20 cellular contexts compared by ENCODE assay signal in the genomic region with DNA sequence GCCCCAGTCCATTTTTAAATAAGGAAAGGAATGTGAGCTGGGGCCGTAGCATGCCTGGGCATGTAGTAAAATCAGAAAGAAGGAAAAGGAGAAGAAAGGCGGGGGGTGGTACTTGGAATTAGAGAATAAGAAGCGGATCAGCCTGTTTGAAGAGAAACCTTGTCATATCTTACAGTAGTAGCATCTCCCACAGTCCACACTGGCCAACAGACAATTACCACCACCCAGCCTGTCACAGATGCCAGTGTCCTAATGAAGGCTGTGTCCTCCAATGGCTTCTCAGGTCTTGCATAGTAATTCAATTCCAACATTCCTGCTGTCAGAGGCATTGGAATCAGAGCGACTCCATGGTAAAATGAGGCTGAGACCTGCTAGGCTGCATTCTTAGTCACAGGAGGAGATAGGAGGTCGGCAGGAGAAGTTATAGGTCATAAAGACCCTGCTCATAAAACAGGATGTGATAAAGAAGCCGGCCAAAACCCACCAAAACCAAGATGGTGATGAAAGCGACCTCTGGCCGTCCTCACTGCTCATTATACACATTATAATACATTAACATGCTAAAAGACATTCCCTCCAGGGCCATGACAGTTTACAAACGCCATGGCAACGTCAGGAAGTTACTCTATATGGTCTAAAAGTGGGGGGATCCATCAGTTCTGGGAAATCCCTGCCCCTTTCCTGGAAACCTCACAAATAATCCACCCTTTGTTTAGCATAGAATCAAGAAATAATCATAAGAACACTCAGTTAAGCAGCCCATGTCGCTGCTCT. TPM values are rescaled to one million over a fixed set of nuclear protein-coding genes. Genes with fewer than 3 reads are reported as not detected.
DNase-seq lines count a peak whose midpoint lies in the region; ATAC-seq, FAIRE-seq and TF ChIP-seq lines count a peak whose summit lies in the region.
"Had no signal": no experiment of that assay in that cellular context is flagged by ENCODE, and none has a peak within 500 bp of the region (broad histone marks: within the 10 kb centered on the region; RNA-seq: fewer than 3 reads in every experiment).

No MANE protein-coding gene starts in this region.

- BruUV-seq in K562 (replicated peaks; lab: Mats Ljungman, UMichigan): no TSS peak

- H3K9me3 ChIP-seq in K562 (replicated peaks; ENCODE audit: control insufficient read depth, insufficient read depth, low read depth, low read length) (no peaks in the 10 kb centered on the region), smooth muscle cell (replicated peaks; ENCODE audit: low read depth) (no peaks in the 10 kb centered on the region)

- H4K20me1 ChIP-seq in K562 (replicated peaks; ENCODE audit: control insufficient read depth, insufficient read depth, low read length) (no peaks in the 10 kb centered on the region), smooth muscle cell (ENCODE audit: low read depth) (no peaks in the 10 kb centered on the region)

- peak; percentile 12 for DNase-seq in activated CD8-positive, alpha-beta memory T cell treated with anti-CD3 and anti-CD28 coated beads, Interleukin-2, amount 50 U/mL, for 48 hours
- DNase-seq in activated CD8-positive, alpha-beta memory T cell treated with anti-CD3 and anti-CD28 coated beads, Interleukin-2, amount 50 U/mL, for 4 hours: no peak
- peak in 1 of 4 experiments; percentile 19 for DNase-seq in K562 (ENCODE audit: extremely low read depth in 1 of 4, low spot score in 3 of 4)
- peak; percentile 17 for DNase-seq in left kidney (ENCODE audit: low read depth, low spot score)
- no peak for DNase-seq in smooth muscle cell (lab: John Stamatoyannopoulos, UW; ENCODE audit: unreplicated experiment)
- no peak for DNase-seq in HCEC 1CT
- no peak for DNase-seq in RPMI8226
- DNase-seq in SIG-M5 treated with dmso at 0.1 percent for 504 hours (lab: John Stamatoyannopoulos, UW; ENCODE audit: unreplicated experiment): no peak
- DNase-seq: activated CD4-positive, alpha-beta T cell treated with anti-CD3 and anti-CD28 coated beads, Interleukin-2, amount 50 U/mL, for 1 hour; activated naive CD4-positive, alpha-beta T cell treated with anti-CD3 and anti-CD28 coated beads, Interleukin-2, amount 10 ng/mL, durations not matched to agents 7 days and 5 days; activated T-cell treated with anti-CD3 and anti-CD28 coated beads, Interleukin-2, amount 50 U/mL, for 1 hour; anterior cingulate cortex; Calu3; effector memory CD4-positive, alpha-beta T cell; GOT3; NCI-H1930; NCI-H345; T-cell had no signal

- H3K4me2 ChIP-seq in K562 (ENCODE audit: insufficient read depth, low read length): peak overlapping the region; percentile 28; the same call in 1 of the 2 replicates
- H3K4me2 ChIP-seq in smooth muscle cell: no peak overlapping the region

- CTCF ChIA-PET in K562 (lab: Yijun Ruan, JAX; ENCODE audit: low intra/inter-chr PET ratio): no interaction called here

- no peak; the same call in 2 of the 3 replicates for ATAC-seq in K562
- ATAC-seq: T-cell had no signal

- no peak for TF ChIP-seq POLR2A in K562 (conservative IDR thresholded peaks at IDR 0.05)

- H3K27ac ChIP-seq in K562 (ENCODE audit: extremely low read depth, low read depth, low read length): peak overlapping the region; percentile 34; the same call in 1 of the 3 replicates
- no peak overlapping the region for H3K27ac ChIP-seq in smooth muscle cell (ENCODE audit: low read depth)

- H3K79me2 ChIP-seq in K562 (ENCODE audit: control insufficient read depth, insufficient read depth, low read length): no peaks in the 10 kb centered on the region
- H3K79me2 ChIP-seq in smooth muscle cell (ENCODE audit: low read depth): no peaks in the 10 kb centered on the region

- H3K4me1 ChIP-seq in K562 (replicated peaks in 1 of 2; ENCODE audit: control insufficient read depth in 2 of 2, insufficient read depth in 2 of 2, low read length in 2 of 2) (peaks cover 0 to 14% of the 10 kb centered on the region in 2 experiments; a peak in 2 of 5 replicates), smooth muscle cell (ENCODE audit: low read depth) (no peaks in the 10 kb centered on the region)

- intact Hi-C loops in K562 (cut with micrococcal nuclease): no loop called here

- H3K4me3 ChIP-seq in K562: no peak overlapping the region
- H3K4me3 ChIP-seq in smooth muscle cell: no peak overlapping the region

- no peak for TF ChIP-seq RAD21 in K562 (CRISPR knock-in tag; conservative IDR thresholded peaks at IDR 0.05 in 1 of 2, IDR thresholded peaks at IDR 0.05 in 1 of 2)

- 38% methylated on average over 10 of the region's 11 CpGs for WGBS in K562 (ENCODE audit: insufficient coverage, low coverage, missing lambda C conversion rate)
- WGBS in smooth muscle cell (ENCODE audit: low lambda C conversion rate): 53% methylated on average over 11 of the region's 11 CpGs

- H2AFZ ChIP-seq in K562 (ENCODE audit: low read depth, low read length) (peak overlapping the region; percentile 84), smooth muscle cell (ENCODE audit: low read depth) (peak overlapping the region; percentile 79)

- POLR2A ChIA-PET in K562 (lab: Yijun Ruan, JAX): no interaction called here

- in situ Hi-C loops in K562 (cut with MboI): loop anchor here (5.0 kb wide), 1 partner anchor 125 kb away; no protein-coding TSS in a partner anchor

- H3K9me1 ChIP-seq in K562 (ENCODE audit: control insufficient read depth, insufficient read depth, low read length): no peaks in the 10 kb centered on the region

- H3F3A ChIP-seq in smooth muscle cell (ENCODE audit: low read depth): no peaks in the 10 kb centered on the region

- no peaks in the 10 kb centered on the region for H3K27me3 ChIP-seq in K562 (ENCODE audit: control insufficient read depth in 2 of 2, insufficient read depth in 2 of 2, low read length in 2 of 2)
- no peaks in the 10 kb centered on the region for H3K27me3 ChIP-seq in smooth muscle cell (ENCODE audit: low read depth)

- no peak for FAIRE-seq in K562 (lab: Jason Lieb, UNC)
- FAIRE-seq: A204.1, urothelium cell line had no signal

- H3K36me3 ChIP-seq in K562 (ENCODE audit: control insufficient read depth, insufficient read depth, low read length) (no peaks in the 10 kb centered on the region), smooth muscle cell (ENCODE audit: low read depth) (no peaks in the 10 kb centered on the region)

- no peak for TF ChIP-seq CTCF in K562 (IDR thresholded peaks at IDR 0.05 in 2 of 3, conservative IDR thresholded peaks at IDR 0.05 in 1 of 3; ENCODE audit: insufficient read depth in 2 of 3, low read depth in 1 of 3, low read length in 3 of 3)
- no peak for TF ChIP-seq CTCF in smooth muscle cell (IDR thresholded peaks at IDR 0.05; ENCODE audit: borderline replicate concordance, insufficient read depth, poor library complexity, severe bottlenecking)

- TF ChIP-seq EP300 in K562 (IDR thresholded peaks at IDR 0.05; ENCODE audit: low read length): no peak

- H3K9ac ChIP-seq in K562 (ENCODE audit: insufficient read depth in 1 of 2, low read depth in 2 of 2, low read length in 2 of 2) (0 out of 4 replicates have a peak overlapping the region, but pooled peaks of 1 of the 2 experiments have one; percentile 12), smooth muscle cell (ENCODE audit: low read depth) (no peak overlapping the region)

TF ChIP-seq in K562, 482 proteins besides CTCF, POLR2A, EP300 and RAD21 (continues in another document):
- TF ChIP-seq CHD2 (IDR thresholded peaks at IDR 0.05; ENCODE audit: low read depth, low read length) (no peak), RFX1 (IDR thresholded peaks at IDR 0.05) (peak; percentile 63)

RNA-seq across cellular contexts. Expression of a gene that starts 9.5 kb away (rescaled TPM):
- total RNA-seq in K562 (2011; cell fraction: chromatin; rRNA removed; ENCODE audit: low replicate concordance): 44.9 and 127 TPM in 2 replicates
- total RNA-seq in K562 (2011; cell fraction: nucleolus; rRNA removed): 19.7 and 25.9 TPM in 2 replicates
- total RNA-seq in K562 (2011; cell fraction: nucleoplasm; rRNA removed): 38.6 and 44.4 TPM in 2 replicates
- 5.3 and 5.8 TPM in 2 replicates for total RNA-seq in K562 (2014; rRNA removed)
- total RNA-seq in K562 (2014; rRNA removed; fragmentation: Illumina TruSeq; extraction: Trizol): 13.6 and 15.0 TPM in 2 replicates
- total RNA-seq in K562 (2015; rRNA removed; fragmentation: Illumina TruSeq; extraction: Trizol): 10.3 and 12.0 TPM in 2 replicates
- total RNA-seq in K562 (2021): 13.8 and 14.4 TPM in 2 replicates
- polyA plus RNA-seq in K562 (2011; rRNA removed): 20.3 and 21.1 TPM in 2 replicates
- 5.6 and 10.4 TPM in 2 replicates for polyA plus RNA-seq in K562 (2011; cell fraction: cytosol; rRNA removed)
- 23.1 and 29.8 TPM in 2 replicates for polyA plus RNA-seq in K562 (2011; cell fraction: nucleus; rRNA removed)
- 5.3 and 7.3 TPM in 2 replicates for polyA plus RNA-seq in K562 (2012)
- 8.2 and 9.0 TPM in 2 replicates for polyA plus RNA-seq in K562 (2014; fragmentation: Illumina TruSeq; extraction: Trizol)
- polyA plus RNA-seq in K562 (2014; fragmentation: Nextera tagmentation; extraction: Ambion mirVana): 1 to 10 TPM; 4.0 to 4.3 TPM
- 8.0 and 8.6 TPM in 2 replicates for polyA plus RNA-seq in K562 (2014; rRNA removed)
- 39.6 and 42.2 TPM in 2 replicates for polyA minus RNA-seq in K562 (2011; rRNA and poly(A)+ RNA removed)
- polyA minus RNA-seq in K562 (2011; cell fraction: cytosol; rRNA and poly(A)+ RNA removed): 8.7 and 10.1 TPM in 2 replicates
- 13.3 and 20.7 TPM in 2 replicates for polyA minus RNA-seq in K562 (2011; cell fraction: nucleus; rRNA and poly(A)+ RNA removed)
- 28.4 and 28.6 TPM in 2 replicates for total RNA-seq in smooth muscle cell
- polyA plus RNA-seq in smooth muscle cell: 23.7 and 28.0 TPM in 2 replicates

RNA-seq across cellular contexts. Expression of a gene that starts 22.0 kb away (rescaled TPM):
- total RNA-seq in K562 (2011; cell fraction: chromatin; rRNA removed; ENCODE audit: low replicate concordance): 25.1 and 47.5 TPM in 2 replicates
- 16.7 and 20.8 TPM in 2 replicates for total RNA-seq in K562 (2011; cell fraction: nucleolus; rRNA removed)
- 24.7 and 52.7 TPM in 2 replicates for total RNA-seq in K562 (2011; cell fraction: nucleoplasm; rRNA removed)
- total RNA-seq in K562 (2014; rRNA removed) (18.1 and 18.2 TPM in 2 replicates), K562 (2014; rRNA removed; fragmentation: Illumina TruSeq; extraction: Trizol) (18.1 and 25.5 TPM in 2 replicates), K562 (2015; rRNA removed; fragmentation: Illumina TruSeq; extraction: Trizol) (19.6 and 20.3 TPM in 2 replicates), K562 (2021) (18.4 and 22.6 TPM in 2 replicates), smooth muscle cell (72.0 and 96.0 TPM in 2 replicates)
- polyA plus RNA-seq in K562 (2011; rRNA removed) (5.7 and 9.0 TPM in 2 replicates), K562 (2014; fragmentation: Illumina TruSeq; extraction: Trizol) (13.9 and 14.7 TPM in 2 replicates), K562 (2014; fragmentation: Nextera tagmentation; extraction: Ambion mirVana) (1 to 10 TPM; 2.4 to 3.0 TPM), K562 (2014; rRNA removed) (11.5 TPM in 2 replicates), smooth muscle cell (20.0 and 31.3 TPM in 2 replicates)
- polyA plus RNA-seq in K562 (2011; cell fraction: cytosol; rRNA removed): 4.0 and 5.8 TPM in 2 replicates
- 7.1 and 10.8 TPM in 2 replicates for polyA plus RNA-seq in K562 (2011; cell fraction: nucleus; rRNA removed)
- 9.2 and 12.4 TPM in 2 replicates for polyA plus RNA-seq in K562 (2012)
- 20.7 and 28.4 TPM in 2 replicates for polyA minus RNA-seq in K562 (2011; rRNA and poly(A)+ RNA removed)
- polyA minus RNA-seq in K562 (2011; cell fraction: cytosol; rRNA and poly(A)+ RNA removed): 10.0 and 23.8 TPM in 2 replicates
- polyA minus RNA-seq in K562 (2011; cell fraction: nucleus; rRNA and poly(A)+ RNA removed): 14.8 and 20.9 TPM in 2 replicates

Comparison
In these comparisons a context has a peak if more than half of its experiments do, and no peak if none do; other contexts are left out.
1. DNase-seq: peak in activated CD8-positive, alpha-beta memory T cell treated with anti-CD3 and anti-CD28 coated beads, Interleukin-2, amount 50 U/mL, for 48 hours (single experiment) and left kidney (single experiment); none in activated CD8-positive, alpha-beta memory T cell treated with anti-CD3 and anti-CD28 coated beads, Interleukin-2, amount 50 U/mL, for 4 hours (single experiment), smooth muscle cell (single experiment), HCEC 1CT (single experiment), RPMI8226 (single experiment) and SIG-M5 treated with dmso at 0.1 percent for 504 hours (single experiment).